ENCODE assay signal across 11 cellular contexts in the genomic region with DNA sequence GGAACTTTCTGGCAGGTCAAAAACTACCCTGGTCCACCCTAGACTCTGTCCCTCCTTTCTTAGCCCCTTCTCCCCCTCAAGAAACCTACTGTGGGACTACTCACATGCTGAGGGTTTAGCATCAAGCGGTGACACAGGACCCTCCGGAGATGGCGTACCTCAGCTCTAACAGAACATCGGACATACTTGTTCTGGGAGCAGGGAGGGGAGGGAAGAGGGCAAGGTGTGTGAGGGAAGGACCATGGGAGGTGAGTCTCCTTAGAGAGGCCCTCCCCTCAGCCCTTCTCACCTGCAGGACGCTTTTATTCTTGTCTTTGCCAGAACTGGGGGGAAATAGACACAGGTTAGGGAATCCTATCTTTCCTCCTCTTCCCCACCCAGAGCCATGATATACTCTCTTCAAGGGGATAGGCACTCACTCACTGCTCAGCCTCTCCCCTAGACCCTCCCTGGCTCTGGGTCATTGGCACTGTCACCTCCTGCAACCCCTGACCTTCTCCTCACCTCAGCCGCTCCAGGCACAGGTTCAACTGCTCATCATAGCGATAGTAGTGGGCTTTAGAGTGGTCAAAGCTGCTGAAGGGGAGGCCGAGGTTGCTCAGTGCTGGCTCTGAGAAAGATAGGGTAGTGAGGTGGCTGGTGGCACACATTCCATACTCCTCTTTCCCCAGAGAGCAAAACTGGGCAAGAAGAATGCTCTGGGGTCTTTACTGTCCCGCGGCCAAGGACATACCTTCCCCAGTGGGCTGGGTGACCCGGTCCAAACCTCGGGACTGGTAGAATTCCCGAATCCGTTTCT. TPM values are rescaled to one million over a fixed set of nuclear protein-coding genes. Genes with fewer than 3 reads are reported as not detected.
DNase-seq lines count a peak whose midpoint lies in the region; ATAC-seq and TF ChIP-seq lines count a peak whose summit lies in the region.
"Had no signal": no experiment of that assay in that cellular context is flagged by ENCODE, and none has a peak within 500 bp of the region (broad histone marks: within the 10 kb centered on the region; RNA-seq: fewer than 3 reads in every experiment).

No MANE protein-coding gene starts in this region.

- no peak overlapping the region for H3K9ac ChIP-seq in fibroblast of lung (ENCODE audit: insufficient read depth, low read length)

- ATAC-seq in Panc1: no peak
- ATAC-seq: activated naive CD4-positive, alpha-beta T cell treated with anti-CD3 and anti-CD28 coated beads, Interleukin-2, amount 50 U/mL, for 72 hours; GM23338 had no signal

- peaks cover 10 to 33% (median 24%) of the 10 kb centered on the region in 3 donors for H3K36me3 Mint-ChIP-seq in CD8-positive, alpha-beta memory T cell

- peaks cover 0 to 4% (median 0%) of the 10 kb centered on the region in 5 donors for H3K9me3 Mint-ChIP-seq in CD8-positive, alpha-beta memory T cell
- H3K9me3 Mint-ChIP-seq: activated naive CD4-positive, alpha-beta T cell treated with anti-CD3 and anti-CD28 coated beads, Interleukin-2, amount 50 U/mL, for 72 hours; GM23338 had no signal

- H3K36me3 ChIP-seq in CD8-positive, alpha-beta memory T cell (ENCODE audit: insufficient read depth, low read length): peaks cover 9% of the 10 kb centered on the region
- peaks cover 4% of the 10 kb centered on the region for H3K36me3 ChIP-seq in Panc1 (ENCODE audit: control insufficient read depth, insufficient read depth, low read length)
- peaks cover 4% of the 10 kb centered on the region for H3K36me3 ChIP-seq in fibroblast of lung (ENCODE audit: control insufficient read depth, insufficient read depth, low read length)

- intact Hi-C loops in Panc1 (cut with micrococcal nuclease; ENCODE audit: unreplicated experiment): loop anchor here (10.0 kb wide), 1 partner anchor 79 kb away; no protein-coding TSS in a partner anchor

- no TSS peak for BruUV-seq in Panc1 (replicated peaks; lab: Mats Ljungman, UMichigan)

- peak overlapping the region in 5 of 7 donors; percentile 25 to 100 (median 59) for H3K4me3 Mint-ChIP-seq in CD8-positive, alpha-beta memory T cell

- no peak overlapping the region for H2AFZ ChIP-seq in fibroblast of lung (ENCODE audit: low read length)
- H2AFZ ChIP-seq: GM23338 had no signal

- peaks cover 15% of the 10 kb centered on the region for H3K79me2 ChIP-seq in fibroblast of lung (ENCODE audit: control insufficient read depth, insufficient read depth, low read length)

- CTCF ChIA-PET in CD8-positive, alpha-beta memory T cell (lab: Charles Lee): interaction anchor here (1.2 to 2.1 kb wide), 3 partner anchors 10 to 33 kb away, joined by 3 to 6 read pairs (median 4); partner anchors contain the start of genes CCDC142, MRPL53 and TTC31
- CTCF ChIA-PET in Panc1 (lab: Charles Lee): no interaction called here
- CTCF ChIA-PET in GM10248 (lab: Yijun Ruan, JAX): interaction anchor here (1.6 to 3.3 kb wide), 6 partner anchors 14 to 82 kb away, joined by 5 to 20 read pairs (median 10); partner anchors contain the start of genes AUP1, CCDC142, HTRA2 and TTC31

- DNase-seq in CD8-positive, alpha-beta memory T cell: no peak
- DNase-seq in Panc1 (ENCODE audit: low read depth, low spot score) (no peak), fibroblast of lung (ENCODE audit: low read depth in 2 of 2) (no peak), retinal pigment epithelial cell (ENCODE audit: low read depth) (no peak), occipital lobe (lab: John Stamatoyannopoulos, UW) (no peak), DMS153 (lab: John Stamatoyannopoulos, UW) (no peak), GM10248 (ENCODE audit: extremely low spot score) (no peak), ureter (ENCODE audit: low spot score) (no peak)
- DNase-seq: GDM1 had no signal

- peaks cover 44 to 68% (median 64%) of the 10 kb centered on the region in 3 donors for H3K4me1 Mint-ChIP-seq in CD8-positive, alpha-beta memory T cell

- peak overlapping the region; percentile 44 for H3K4me2 ChIP-seq in fibroblast of lung (ENCODE audit: extremely low read depth, insufficient read depth, low read length)

- peak overlapping the region in 2 of 8 donors; percentile 50 to 54 for H3K27ac Mint-ChIP-seq in CD8-positive, alpha-beta memory T cell
- H3K27ac Mint-ChIP-seq: GM23338 had no signal

- no peaks in the 10 kb centered on the region for H3K9me3 ChIP-seq in CD8-positive, alpha-beta memory T cell (ENCODE audit: low read length)
- H3K9me3 ChIP-seq in Panc1 (ENCODE audit: control insufficient read depth, insufficient read depth, low read depth, low read length) (no peaks in the 10 kb centered on the region), fibroblast of lung (ENCODE audit: control insufficient read depth, insufficient read depth, low read depth, low read length) (no peaks in the 10 kb centered on the region)

- no peak overlapping the region for H3K27ac ChIP-seq in CD8-positive, alpha-beta memory T cell (ENCODE audit: low read depth, low read length)
- H3K27ac ChIP-seq in Panc1 (ENCODE audit: low read length): peak overlapping the region; percentile 98
- H3K27ac ChIP-seq in fibroblast of lung (ENCODE audit: insufficient read depth, low read length): no peak overlapping the region

- H3K4me1 ChIP-seq in CD8-positive, alpha-beta memory T cell (ENCODE audit: insufficient read depth, low read length): peaks cover 38% of the 10 kb centered on the region
- H3K4me1 ChIP-seq in Panc1 (ENCODE audit: control insufficient read depth, insufficient read depth, low read length): peaks cover 41% of the 10 kb centered on the region
- peaks cover 10% of the 10 kb centered on the region for H3K4me1 ChIP-seq in fibroblast of lung (ENCODE audit: control insufficient read depth, extremely low read depth, insufficient read depth, low read length)

- no peaks in the 10 kb centered on the region for H4K20me1 ChIP-seq in fibroblast of lung (ENCODE audit: control insufficient read depth, extremely low read depth, insufficient read depth, low read length)

- peaks cover 10% of the 10 kb centered on the region for H3K27me3 ChIP-seq in CD8-positive, alpha-beta memory T cell (ENCODE audit: insufficient read depth, low read length, poor library complexity, severe bottlenecking)
- H3K27me3 ChIP-seq in Panc1 (ENCODE audit: control insufficient read depth, insufficient read depth, low read length): no peaks in the 10 kb centered on the region
- peaks cover 3% of the 10 kb centered on the region for H3K27me3 ChIP-seq in fibroblast of lung (ENCODE audit: control insufficient read depth, insufficient read depth, low read length)

- TF ChIP-seq CTCF in Panc1 (IDR thresholded peaks at IDR 0.05): no peak
- TF ChIP-seq CTCF in fibroblast of lung (conservative IDR thresholded peaks at IDR 0.05 in 1 of 2, IDR thresholded peaks at IDR 0.05 in 1 of 2; ENCODE audit: low read depth in 1 of 2, low read length in 2 of 2): no peak
- TF ChIP-seq CTCF in retinal pigment epithelial cell (conservative IDR thresholded peaks at IDR 0.05; ENCODE audit: low read depth, low read length): no peak
- no peak for TF ChIP-seq CTCF in GM10248 (IDR thresholded peaks at IDR 0.05; ENCODE audit: control extremely low read depth, extremely low read depth, low read depth, missing control alignments)

- POLR2A ChIA-PET in CD8-positive, alpha-beta memory T cell (lab: Charles Lee): interaction anchor here (0.9 to 2.4 kb wide), 3 partner anchors 7 to 33 kb away, joined by 3 to 7 read pairs (median 3); partner anchors contain the start of gene MRPL53
- POLR2A ChIA-PET in Panc1 (lab: Charles Lee): no interaction called here
- POLR2A ChIA-PET in GM10248 (lab: Yijun Ruan, JAX): no interaction called here

- in situ Hi-C loops in Panc1 (cut with HindIII; ENCODE audit: low pct_unique_long_range_greater_than_20kb, low sequenced_read_pairs): no loop called here

- H3K27me3 Mint-ChIP-seq in CD8-positive, alpha-beta memory T cell: peaks cover 29 to 62% of the 10 kb centered on the region in 2 donors

- H3K4me3 ChIP-seq in CD8-positive, alpha-beta memory T cell (ENCODE audit: low read length): no peak overlapping the region
- H3K4me3 ChIP-seq in Panc1 (ENCODE audit: low read depth in 2 of 2, low read length in 2 of 2) (peak overlapping the region; percentile 86 to 94), fibroblast of lung (replicated peaks in 1 of 4; ENCODE audit: control extremely low read depth in 1 of 4, insufficient read depth in 1 of 4, low read depth in 3 of 4, low read length in 4 of 4) (peak overlapping the region in 2 of 4 experiments; percentile 19 to 47), retinal pigment epithelial cell (ENCODE audit: low read length) (peak overlapping the region; percentile 14)

RNA-seq across cellular contexts. Expression of gene PCGF1, which starts 1.8 kb away (rescaled TPM):
- 10 to 100 TPM; 29.6 to 38.7 TPM for total RNA-seq in CD8-positive, alpha-beta memory T cell
- polyA plus RNA-seq in CD8-positive, alpha-beta memory T cell: 17.2 TPM
- total RNA-seq in Panc1 (2021; ENCODE audit: unreplicated experiment) (36.8 TPM), fibroblast of lung (31.3 and 35.5 TPM in 2 replicates), occipital lobe (6.4 TPM), ureter (46.6 TPM)
- polyA plus RNA-seq in Panc1 (2012; ENCODE audit: insufficient read length): 27.7 TPM
- 23.8 and 25.4 TPM in 2 replicates for polyA plus RNA-seq in fibroblast of lung
- polyA plus RNA-seq in fibroblast of lung (2012): 19.8 and 22.0 TPM in 2 replicates
- polyA minus RNA-seq in fibroblast of lung (ENCODE audit: low replicate concordance): 21.2 and 34.4 TPM in 2 replicates

RNA-seq across cellular contexts. Expression of gene LBX2, which starts 6.2 kb away (rescaled TPM):
- total RNA-seq in CD8-positive, alpha-beta memory T cell: under 1 TPM; 0.38 to 0.94 TPM
- polyA plus RNA-seq in CD8-positive, alpha-beta memory T cell: not detected
- 9.6 TPM for total RNA-seq in Panc1 (2021; ENCODE audit: unreplicated experiment)
- 13.6 TPM for polyA plus RNA-seq in Panc1 (2012; ENCODE audit: insufficient read length)
- total RNA-seq in fibroblast of lung: 1.5 and 3.0 TPM in 2 replicates
- 0.52 and 0.69 TPM in 2 replicates for polyA plus RNA-seq in fibroblast of lung
- polyA plus RNA-seq in fibroblast of lung (2012): 0.48 and 1.2 TPM in 2 replicates
- 3.5 TPM in 1 of 2 replicates, not detected in the other for polyA minus RNA-seq in fibroblast of lung (ENCODE audit: low replicate concordance)
- total RNA-seq in occipital lobe: not detected
- 0.36 TPM for total RNA-seq in ureter

RNA-seq across cellular contexts. Expression of gene TLX2, which starts 8.6 kb away (rescaled TPM):
- under 1 TPM; 0.37 to 0.60 TPM for total RNA-seq in CD8-positive, alpha-beta memory T cell
- polyA plus RNA-seq in CD8-positive, alpha-beta memory T cell: not detected
- not detected for total RNA-seq in Panc1 (2021; ENCODE audit: unreplicated experiment)
- polyA plus RNA-seq in Panc1 (2012; ENCODE audit: insufficient read length): 0.17 TPM
- total RNA-seq in fibroblast of lung: under 0.01 TPM in 1 of 2 replicates, not detected in the other
- not detected in 2 replicates for polyA plus RNA-seq in fibroblast of lung
- 0.09 TPM in 1 of 2 replicates, not detected in the other for polyA plus RNA-seq in fibroblast of lung (2012)
- polyA minus RNA-seq in fibroblast of lung (ENCODE audit: low replicate concordance): not detected in 2 replicates
- not detected for total RNA-seq in occipital lobe
- not detected for total RNA-seq in ureter

RNA-seq across cellular contexts. Expression of gene DQX1, which starts 20.4 kb away (rescaled TPM):
- total RNA-seq in CD8-positive, alpha-beta memory T cell: under 1 TPM; 0.51 to 0.83 TPM
- polyA plus RNA-seq in CD8-positive, alpha-beta memory T cell: not detected
- total RNA-seq in Panc1 (2021; ENCODE audit: unreplicated experiment) (0.41 TPM), fibroblast of lung (not detected in 2 replicates), occipital lobe (not detected), ureter (1.4 TPM)
- 0.19 TPM for polyA plus RNA-seq in Panc1 (2012; ENCODE audit: insufficient read length)
- not detected in 2 replicates for polyA plus RNA-seq in fibroblast of lung
- not detected in 2 replicates for polyA plus RNA-seq in fibroblast of lung (2012)
- polyA minus RNA-seq in fibroblast of lung (ENCODE audit: low replicate concordance): not detected in 2 replicates

RNA-seq across cellular contexts. Expression of gene TTC31, which starts 22.8 kb away (rescaled TPM):
- total RNA-seq in CD8-positive, alpha-beta memory T cell: 10 to 100 TPM; 26.4 to 28.0 TPM
- 20.5 TPM for polyA plus RNA-seq in CD8-positive, alpha-beta memory T cell
- total RNA-seq in Panc1 (2021; ENCODE audit: unreplicated experiment) (38.7 TPM), fibroblast of lung (7.7 and 10.7 TPM in 2 replicates), occipital lobe (5.9 TPM), ureter (22.5 TPM)
- 36.1 TPM for polyA plus RNA-seq in Panc1 (2012; ENCODE audit: insufficient read length)
- polyA plus RNA-seq in fibroblast of lung: 11.8 and 12.7 TPM in 2 replicates
- 11.1 and 11.7 TPM in 2 replicates for polyA plus RNA-seq in fibroblast of lung (2012)
- polyA minus RNA-seq in fibroblast of lung (ENCODE audit: low replicate concordance): 9.8 and 13.4 TPM in 2 replicates
